ENCODE assay signal across 9 cellular contexts in genomic region chr6:154277578-154278128, GRCh38.
A peak's percentile ranks its signal among the peaks of the same experiment; 100 is the strongest.
DNase-seq lines count a peak whose midpoint lies in the region; ATAC-seq lines count a peak whose summit lies in the region.
"Had no signal": no experiment of that assay in that cellular context is flagged by ENCODE, and none has a peak within 500 bp of the region (broad histone marks: within the 10 kb centered on the region; RNA-seq: fewer than 3 reads in every experiment).

No MANE protein-coding gene starts in this region.

- POLR2A ChIA-PET in activated naive CD8-positive, alpha-beta T cell treated with anti-CD3 and anti-CD28 coated beads, Interleukin-2, amount 10 ng/mL, durations not matched to agents 7 days and 5 days (lab: Charles Lee), result interaction anchor here (0.6 to 2.2 kb wide), 3 partner anchors 25 to 120 kb away, joined by 6 to 10 read pairs (median 7); no protein-coding TSS in a partner anchor

- H3K27me3 Mint-ChIP-seq in activated naive CD8-positive, alpha-beta T cell treated with anti-CD3 and anti-CD28 coated beads, Interleukin-2, amount 10 ng/mL, durations not matched to agents 7 days and 5 days, result peaks cover 2% of the 10 kb centered on the region
- no peaks in the 10 kb centered on the region for H3K27me3 Mint-ChIP-seq in stimulated activated memory B cell treated with anti-CD40 and anti-IgM and Interleukin-4, amounts not matched to agents 10 μg/mL and 1 μg/mL and 100 μg/mL, for 72 hours

- H3K4me1 Mint-ChIP-seq in activated naive CD8-positive, alpha-beta T cell treated with anti-CD3 and anti-CD28 coated beads, Interleukin-2, amount 10 ng/mL, durations not matched to agents 7 days and 5 days, result peaks cover 21% of the 10 kb centered on the region
- H3K4me1 Mint-ChIP-seq in stimulated activated memory B cell treated with anti-CD40 and anti-IgM and Interleukin-4, amounts not matched to agents 10 μg/mL and 1 μg/mL and 100 μg/mL, for 72 hours, result peaks cover 20% of the 10 kb centered on the region

- H3K36me3 Mint-ChIP-seq in activated naive CD8-positive, alpha-beta T cell treated with anti-CD3 and anti-CD28 coated beads, Interleukin-2, amount 10 ng/mL, durations not matched to agents 7 days and 5 days, result no peaks in the 10 kb centered on the region
- H3K36me3 Mint-ChIP-seq in stimulated activated memory B cell treated with anti-CD40 and anti-IgM and Interleukin-4, amounts not matched to agents 10 μg/mL and 1 μg/mL and 100 μg/mL, for 72 hours, result no peaks in the 10 kb centered on the region

- peak; percentile 26 for DNase-seq in activated CD8-positive, alpha-beta memory T cell treated with anti-CD3 and anti-CD28 coated beads, Interleukin-2, amount 50 U/mL, for 4 hours
- no peak for DNase-seq in activated CD8-positive, alpha-beta memory T cell treated with anti-CD3 and anti-CD28 coated beads for 24 hours
- DNase-seq in activated naive CD8-positive, alpha-beta T cell treated with anti-CD3 and anti-CD28 coated beads, Interleukin-2, amount 10 ng/mL, durations not matched to agents 7 days and 5 days, result no peak
- DNase-seq in GM19240 (ENCODE audit: insufficient read length, low spot score), result no peak
- no peak for DNase-seq in NK-92 (lab: John Stamatoyannopoulos, UW; ENCODE audit: unreplicated experiment)
- no peak for DNase-seq in LoVo (ENCODE audit: low spot score)
- DNase-seq: T-helper 9 cell had no signal

- peak; percentile 36 for ATAC-seq in HG03432 (IDR thresholded peaks at IDR 0.05; ENCODE audit: unreplicated experiment)
- ATAC-seq in activated naive CD8-positive, alpha-beta T cell treated with anti-CD3 and anti-CD28 coated beads, Interleukin-2, amount 10 ng/mL, durations not matched to agents 7 days and 5 days (ENCODE audit: low read depth), result peak; percentile 49
- ATAC-seq in stimulated activated memory B cell treated with anti-CD40 and anti-IgM and Interleukin-4, amounts not matched to agents 10 μg/mL and 1 μg/mL and 100 μg/mL, for 72 hours, result peak; percentile 20

- H3K9me3 Mint-ChIP-seq in activated naive CD8-positive, alpha-beta T cell treated with anti-CD3 and anti-CD28 coated beads, Interleukin-2, amount 10 ng/mL, durations not matched to agents 7 days and 5 days, result no peaks in the 10 kb centered on the region
- H3K9me3 Mint-ChIP-seq in stimulated activated memory B cell treated with anti-CD40 and anti-IgM and Interleukin-4, amounts not matched to agents 10 μg/mL and 1 μg/mL and 100 μg/mL, for 72 hours, result no peaks in the 10 kb centered on the region

- peak overlapping the region; percentile 25 for H3K27ac Mint-ChIP-seq in activated naive CD8-positive, alpha-beta T cell treated with anti-CD3 and anti-CD28 coated beads, Interleukin-2, amount 10 ng/mL, durations not matched to agents 7 days and 5 days
- peak overlapping the region; percentile 67 for H3K27ac Mint-ChIP-seq in stimulated activated memory B cell treated with anti-CD40 and anti-IgM and Interleukin-4, amounts not matched to agents 10 μg/mL and 1 μg/mL and 100 μg/mL, for 72 hours

- peak overlapping the region; percentile 67 for H3K4me3 Mint-ChIP-seq in activated naive CD8-positive, alpha-beta T cell treated with anti-CD3 and anti-CD28 coated beads, Interleukin-2, amount 10 ng/mL, durations not matched to agents 7 days and 5 days
- peak overlapping the region; percentile 64 for H3K4me3 Mint-ChIP-seq in stimulated activated memory B cell treated with anti-CD40 and anti-IgM and Interleukin-4, amounts not matched to agents 10 μg/mL and 1 μg/mL and 100 μg/mL, for 72 hours
